Comparison of ENCODE assay signal across 1 cellular context in the genomic region with DNA sequence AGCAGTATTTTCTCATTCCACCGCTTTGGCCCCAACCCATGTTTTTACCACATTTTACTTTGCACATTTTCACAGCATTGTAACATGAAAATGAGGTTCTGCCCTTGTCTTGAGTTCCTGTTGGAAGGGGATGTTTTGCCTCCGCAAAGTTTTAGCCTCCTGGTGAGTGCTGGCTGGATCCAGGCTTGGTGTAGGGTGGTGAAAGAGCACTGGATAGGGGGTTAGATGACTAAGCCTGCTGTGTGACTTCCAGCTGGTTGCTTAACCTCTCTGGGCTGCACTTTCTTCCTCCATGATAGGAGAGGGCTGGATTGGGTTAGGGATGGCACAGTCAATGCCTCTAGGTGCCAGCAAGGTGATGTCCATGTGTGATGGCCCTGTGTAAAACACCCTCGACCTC.
TF ChIP-seq lines count a peak whose summit lies in the region.

No MANE protein-coding gene starts in this region.

TF ChIP-seq in K562, 482 proteins besides CTCF, POLR2A, EP300 and RAD21 (continued from another document):
- TF ChIP-seq ASH1L (IDR thresholded peaks at IDR 0.05; ENCODE audit: borderline replicate concordance, low read depth, partially characterized antibody) (no peak), NFIC (IDR thresholded peaks at IDR 0.05) (no peak), ZNF76 (CRISPR knock-in tag; IDR thresholded peaks at IDR 0.05; ENCODE audit: borderline replicate concordance) (no peak), PRMT5 (CRISPR knock-in tag; IDR thresholded peaks at IDR 0.05) (no peak), FOXJ2 (tag; IDR thresholded peaks at IDR 0.05) (no peak), BRF1 (IDR thresholded peaks at IDR 0.05; ENCODE audit: borderline replicate concordance, extremely low read depth, insufficient read length) (no peak), KAT8 (IDR thresholded peaks at IDR 0.05; ENCODE audit: low read depth) (no peak), RCOR1 (IDR thresholded peaks at IDR 0.05; ENCODE audit: borderline replicate concordance in 1 of 2, low read depth in 2 of 2, low read length in 2 of 2) (0 out of 4 replicates have a peak, but pooled peaks of 1 of the 2 experiments have one; percentile 29), FOSL1 (tag; conservative IDR thresholded peaks at IDR 0.05) (0 out of 2 replicates have a peak, but pooled peaks have one; percentile 7), PTBP1 (IDR thresholded peaks at IDR 0.05; ENCODE audit: low read depth, low read length) (0 out of 2 replicates have a peak, but pooled peaks have one; percentile 69), NFIX (CRISPR knock-in tag; IDR thresholded peaks at IDR 0.05; ENCODE audit: low read depth) (no peak), ZNF41 (CRISPR knock-in tag; conservative IDR thresholded peaks at IDR 0.05) (no peak), ZFP36 (IDR thresholded peaks at IDR 0.05; ENCODE audit: low read depth, low read length, partially characterized antibody) (peak; percentile 86), NR2C2 (CRISPR knock-in tag; IDR thresholded peaks at IDR 0.05) (no peak), NR2C2 (tag; IDR thresholded peaks at IDR 0.05) (no peak), MTA3 (IDR thresholded peaks at IDR 0.05; ENCODE audit: borderline replicate concordance) (no peak), BCOR (IDR thresholded peaks at IDR 0.05) (peak; percentile 87), NONO (IDR thresholded peaks at IDR 0.05; ENCODE audit: low read depth in 2 of 2, low read length in 1 of 2) (no peak), SOX6 (IDR thresholded peaks at IDR 0.05) (no peak), HDAC1 (IDR thresholded peaks at IDR 0.05) (no peak), NFXL1 (CRISPR knock-in tag; IDR thresholded peaks at IDR 0.05) (no peak), PHF21A (IDR thresholded peaks at IDR 0.05; ENCODE audit: borderline replicate concordance, low read depth) (no peak), SMARCA5 (IDR thresholded peaks at IDR 0.05) (peak; percentile 64; the same call in 1 of the 2 replicates), RBM17 (IDR thresholded peaks at IDR 0.05; ENCODE audit: borderline replicate concordance, low read depth, low read length) (no peak), ZNF121 (CRISPR knock-in tag; conservative IDR thresholded peaks at IDR 0.05) (no peak), KDM1A (IDR thresholded peaks at IDR 0.05) (peak; percentile 66 to 84; a peak in 3 of 4 replicates), SMAD2 (IDR thresholded peaks at IDR 0.05; ENCODE audit: low read depth, low read length) (no peak), SMARCA4 (IDR thresholded peaks at IDR 0.05) (no peak), HDAC2 (IDR thresholded peaks at IDR 0.05) (0 out of 2 replicates have a peak, but pooled peaks have one; percentile 23)
- TF ChIP-seq, protein P1, sequence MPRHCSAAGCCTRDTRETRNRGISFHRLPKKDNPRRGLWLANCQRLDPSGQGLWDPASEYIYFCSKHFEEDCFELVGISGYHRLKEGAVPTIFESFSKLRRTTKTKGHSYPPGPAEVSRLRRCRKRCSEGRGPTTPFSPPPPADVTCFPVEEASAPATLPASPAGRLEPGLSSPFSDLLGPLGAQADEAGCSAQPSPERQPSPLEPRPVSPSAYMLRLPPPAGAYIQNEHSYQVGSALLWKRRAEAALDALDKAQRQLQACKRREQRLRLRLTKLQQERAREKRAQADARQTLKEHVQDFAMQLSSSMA (CRISPR knock-in tag; IDR thresholded peaks at IDR 0.05): no peak
- TF ChIP-seq, protein P2, sequence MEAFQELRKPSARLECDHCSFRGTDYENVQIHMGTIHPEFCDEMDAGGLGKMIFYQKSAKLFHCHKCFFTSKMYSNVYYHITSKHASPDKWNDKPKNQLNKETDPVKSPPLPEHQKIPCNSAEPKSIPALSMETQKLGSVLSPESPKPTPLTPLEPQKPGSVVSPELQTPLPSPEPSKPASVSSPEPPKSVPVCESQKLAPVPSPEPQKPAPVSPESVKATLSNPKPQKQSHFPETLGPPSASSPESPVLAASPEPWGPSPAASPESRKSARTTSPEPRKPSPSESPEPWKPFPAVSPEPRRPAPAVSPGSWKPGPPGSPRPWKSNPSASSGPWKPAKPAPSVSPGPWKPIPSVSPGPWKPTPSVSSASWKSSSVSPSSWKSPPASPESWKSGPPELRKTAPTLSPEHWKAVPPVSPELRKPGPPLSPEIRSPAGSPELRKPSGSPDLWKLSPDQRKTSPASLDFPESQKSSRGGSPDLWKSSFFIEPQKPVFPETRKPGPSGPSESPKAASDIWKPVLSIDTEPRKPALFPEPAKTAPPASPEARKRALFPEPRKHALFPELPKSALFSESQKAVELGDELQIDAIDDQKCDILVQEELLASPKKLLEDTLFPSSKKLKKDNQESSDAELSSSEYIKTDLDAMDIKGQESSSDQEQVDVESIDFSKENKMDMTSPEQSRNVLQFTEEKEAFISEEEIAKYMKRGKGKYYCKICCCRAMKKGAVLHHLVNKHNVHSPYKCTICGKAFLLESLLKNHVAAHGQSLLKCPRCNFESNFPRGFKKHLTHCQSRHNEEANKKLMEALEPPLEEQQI (IDR thresholded peaks at IDR 0.05): no peak
- TF ChIP-seq, protein P3, sequence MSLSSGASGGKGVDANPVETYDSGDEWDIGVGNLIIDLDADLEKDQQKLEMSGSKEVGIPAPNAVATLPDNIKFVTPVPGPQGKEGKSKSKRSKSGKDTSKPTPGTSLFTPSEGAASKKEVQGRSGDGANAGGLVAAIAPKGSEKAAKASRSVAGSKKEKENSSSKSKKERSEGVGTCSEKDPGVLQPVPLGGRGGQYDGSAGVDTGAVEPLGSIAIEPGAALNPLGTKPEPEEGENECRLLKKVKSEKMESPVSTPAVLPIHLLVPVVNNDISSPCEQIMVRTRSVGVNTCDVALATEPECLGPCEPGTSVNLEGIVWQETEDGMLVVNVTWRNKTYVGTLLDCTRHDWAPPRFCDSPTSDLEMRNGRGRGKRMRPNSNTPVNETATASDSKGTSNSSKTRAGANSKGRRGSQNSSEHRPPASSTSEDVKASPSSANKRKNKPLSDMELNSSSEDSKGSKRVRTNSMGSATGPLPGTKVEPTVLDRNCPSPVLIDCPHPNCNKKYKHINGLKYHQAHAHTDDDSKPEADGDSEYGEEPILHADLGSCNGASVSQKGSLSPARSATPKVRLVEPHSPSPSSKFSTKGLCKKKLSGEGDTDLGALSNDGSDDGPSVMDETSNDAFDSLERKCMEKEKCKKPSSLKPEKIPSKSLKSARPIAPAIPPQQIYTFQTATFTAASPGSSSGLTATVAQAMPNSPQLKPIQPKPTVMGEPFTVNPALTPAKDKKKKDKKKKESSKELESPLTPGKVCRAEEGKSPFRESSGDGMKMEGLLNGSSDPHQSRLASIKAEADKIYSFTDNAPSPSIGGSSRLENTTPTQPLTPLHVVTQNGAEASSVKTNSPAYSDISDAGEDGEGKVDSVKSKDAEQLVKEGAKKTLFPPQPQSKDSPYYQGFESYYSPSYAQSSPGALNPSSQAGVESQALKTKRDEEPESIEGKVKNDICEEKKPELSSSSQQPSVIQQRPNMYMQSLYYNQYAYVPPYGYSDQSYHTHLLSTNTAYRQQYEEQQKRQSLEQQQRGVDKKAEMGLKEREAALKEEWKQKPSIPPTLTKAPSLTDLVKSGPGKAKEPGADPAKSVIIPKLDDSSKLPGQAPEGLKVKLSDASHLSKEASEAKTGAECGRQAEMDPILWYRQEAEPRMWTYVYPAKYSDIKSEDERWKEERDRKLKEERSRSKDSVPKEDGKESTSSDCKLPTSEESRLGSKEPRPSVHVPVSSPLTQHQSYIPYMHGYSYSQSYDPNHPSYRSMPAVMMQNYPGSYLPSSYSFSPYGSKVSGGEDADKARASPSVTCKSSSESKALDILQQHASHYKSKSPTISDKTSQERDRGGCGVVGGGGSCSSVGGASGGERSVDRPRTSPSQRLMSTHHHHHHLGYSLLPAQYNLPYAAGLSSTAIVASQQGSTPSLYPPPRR (CRISPR knock-in tag; IDR thresholded peaks at IDR 0.05; ENCODE audit: borderline replicate concordance): no peak
- TF ChIP-seq, protein P4, sequence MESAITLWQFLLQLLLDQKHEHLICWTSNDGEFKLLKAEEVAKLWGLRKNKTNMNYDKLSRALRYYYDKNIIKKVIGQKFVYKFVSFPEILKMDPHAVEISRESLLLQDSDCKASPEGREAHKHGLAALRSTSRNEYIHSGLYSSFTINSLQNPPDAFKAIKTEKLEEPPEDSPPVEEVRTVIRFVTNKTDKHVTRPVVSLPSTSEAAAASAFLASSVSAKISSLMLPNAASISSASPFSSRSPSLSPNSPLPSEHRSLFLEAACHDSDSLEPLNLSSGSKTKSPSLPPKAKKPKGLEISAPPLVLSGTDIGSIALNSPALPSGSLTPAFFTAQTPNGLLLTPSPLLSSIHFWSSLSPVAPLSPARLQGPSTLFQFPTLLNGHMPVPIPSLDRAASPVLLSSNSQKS (CRISPR knock-in tag; IDR thresholded peaks at IDR 0.05): no peak
- TF ChIP-seq, protein P5, sequence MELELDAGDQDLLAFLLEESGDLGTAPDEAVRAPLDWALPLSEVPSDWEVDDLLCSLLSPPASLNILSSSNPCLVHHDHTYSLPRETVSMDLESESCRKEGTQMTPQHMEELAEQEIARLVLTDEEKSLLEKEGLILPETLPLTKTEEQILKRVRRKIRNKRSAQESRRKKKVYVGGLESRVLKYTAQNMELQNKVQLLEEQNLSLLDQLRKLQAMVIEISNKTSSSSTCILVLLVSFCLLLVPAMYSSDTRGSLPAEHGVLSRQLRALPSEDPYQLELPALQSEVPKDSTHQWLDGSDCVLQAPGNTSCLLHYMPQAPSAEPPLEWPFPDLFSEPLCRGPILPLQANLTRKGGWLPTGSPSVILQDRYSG (tag; conservative IDR thresholded peaks at IDR 0.05; ENCODE audit: low read depth): no peak
- TF ChIP-seq, protein P6, sequence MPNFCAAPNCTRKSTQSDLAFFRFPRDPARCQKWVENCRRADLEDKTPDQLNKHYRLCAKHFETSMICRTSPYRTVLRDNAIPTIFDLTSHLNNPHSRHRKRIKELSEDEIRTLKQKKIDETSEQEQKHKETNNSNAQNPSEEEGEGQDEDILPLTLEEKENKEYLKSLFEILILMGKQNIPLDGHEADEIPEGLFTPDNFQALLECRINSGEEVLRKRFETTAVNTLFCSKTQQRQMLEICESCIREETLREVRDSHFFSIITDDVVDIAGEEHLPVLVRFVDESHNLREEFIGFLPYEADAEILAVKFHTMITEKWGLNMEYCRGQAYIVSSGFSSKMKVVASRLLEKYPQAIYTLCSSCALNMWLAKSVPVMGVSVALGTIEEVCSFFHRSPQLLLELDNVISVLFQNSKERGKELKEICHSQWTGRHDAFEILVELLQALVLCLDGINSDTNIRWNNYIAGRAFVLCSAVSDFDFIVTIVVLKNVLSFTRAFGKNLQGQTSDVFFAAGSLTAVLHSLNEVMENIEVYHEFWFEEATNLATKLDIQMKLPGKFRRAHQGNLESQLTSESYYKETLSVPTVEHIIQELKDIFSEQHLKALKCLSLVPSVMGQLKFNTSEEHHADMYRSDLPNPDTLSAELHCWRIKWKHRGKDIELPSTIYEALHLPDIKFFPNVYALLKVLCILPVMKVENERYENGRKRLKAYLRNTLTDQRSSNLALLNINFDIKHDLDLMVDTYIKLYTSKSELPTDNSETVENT (CRISPR knock-in tag; IDR thresholded peaks at IDR 0.05): no peak
TF ChIP-seq in K562: peak in this region for 10.
